Comparison of ENCODE assay signal across 21 cellular contexts in the genomic region with DNA sequence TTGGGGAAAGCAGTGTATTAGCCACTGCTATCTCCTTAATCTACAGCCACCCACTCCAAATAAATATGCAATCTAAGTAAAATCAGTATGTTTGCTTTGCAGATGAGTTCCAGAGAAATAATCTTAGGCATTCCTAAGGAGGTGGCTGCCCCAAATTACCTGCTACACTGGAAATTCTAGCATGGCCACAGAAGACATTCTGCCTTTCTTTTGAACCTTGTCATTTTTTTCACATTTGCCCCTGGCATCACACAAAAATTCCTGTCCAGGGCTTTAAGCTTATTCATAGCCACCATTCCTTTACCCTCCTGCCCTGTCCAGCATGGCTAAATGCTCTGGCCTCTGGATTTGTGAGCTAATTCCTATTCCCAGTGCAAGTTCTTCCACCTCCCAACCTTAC. TPM values are rescaled to one million over a fixed set of nuclear protein-coding genes. Genes with fewer than 3 reads are reported as not detected.
"Had no signal": no experiment of that assay in that cellular context is flagged by ENCODE, and none has a peak within 500 bp of the region (broad histone marks: within the 10 kb centered on the region; RNA-seq: fewer than 3 reads in every experiment).

No MANE protein-coding gene starts in this region.

- H3K27ac ChIP-seq: RWPE1 had no signal

- H3K9me2 ChIP-seq: SK-N-SH had no signal

- DNase-seq: KBM-7, MV-4-11, NCI-H1092, NCI-H1105 treated with DMSO at 0.1 percent for 48 hours, NCI-H1417 treated with DMSO at 0.1 percent for 48 hours, NCI-H146, NCI-H1694 treated with DMSO at 0.1 percent for 48 hours, NCI-H1930, NCI-H2081, NCI-H2107, NCI-H2227 treated with DMSO at 0.1 percent for 48 hours, NCI-H524, NCI-H526 treated with DMSO at 0.1 percent for 48 hours, NCI-H748 treated with DMSO at 0.1 percent for 48 hours, SHP77, SK-N-SH had no signal

- H3K9ac ChIP-seq: SK-N-SH had no signal

- H3K4me2 ChIP-seq: SK-N-SH had no signal

- H3K9me3 ChIP-seq: SK-N-SH had no signal

RNA-seq across cellular contexts. Expression of gene FAM124B, which starts 36.8 kb away (rescaled TPM):
- total RNA-seq: HT-29, MCF 10A, NCI-H460, SK-MEL-5 had no signal
- polyA plus RNA-seq: SK-N-SH had no signal
